Comparison of ENCODE assay signal across 1 cellular context in the genomic region with DNA sequence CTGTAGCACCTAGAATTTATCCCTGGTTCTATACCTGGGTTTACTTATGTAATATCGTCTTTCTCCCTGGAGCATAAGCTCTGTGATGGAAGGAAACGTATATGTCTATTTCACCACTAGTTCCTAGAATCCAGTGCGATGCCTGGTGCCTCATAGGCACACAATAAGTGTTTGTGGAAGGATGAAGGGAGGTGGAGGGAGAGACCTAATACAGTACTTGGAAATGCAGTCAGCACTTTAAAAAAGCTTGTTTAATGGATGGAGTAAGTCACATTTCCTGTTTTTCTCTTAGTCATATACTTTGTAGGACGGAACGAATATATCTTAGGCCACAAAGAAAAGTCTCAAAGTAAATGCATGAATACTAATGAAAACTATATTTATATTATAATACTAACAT.
TF ChIP-seq lines count a peak whose summit lies in the region.

No MANE protein-coding gene starts in this region.

TF ChIP-seq in HepG2, 621 proteins besides CTCF, POLR2A, EP300 and RAD21 (continued from another document):
- TF ChIP-seq, protein P1, sequence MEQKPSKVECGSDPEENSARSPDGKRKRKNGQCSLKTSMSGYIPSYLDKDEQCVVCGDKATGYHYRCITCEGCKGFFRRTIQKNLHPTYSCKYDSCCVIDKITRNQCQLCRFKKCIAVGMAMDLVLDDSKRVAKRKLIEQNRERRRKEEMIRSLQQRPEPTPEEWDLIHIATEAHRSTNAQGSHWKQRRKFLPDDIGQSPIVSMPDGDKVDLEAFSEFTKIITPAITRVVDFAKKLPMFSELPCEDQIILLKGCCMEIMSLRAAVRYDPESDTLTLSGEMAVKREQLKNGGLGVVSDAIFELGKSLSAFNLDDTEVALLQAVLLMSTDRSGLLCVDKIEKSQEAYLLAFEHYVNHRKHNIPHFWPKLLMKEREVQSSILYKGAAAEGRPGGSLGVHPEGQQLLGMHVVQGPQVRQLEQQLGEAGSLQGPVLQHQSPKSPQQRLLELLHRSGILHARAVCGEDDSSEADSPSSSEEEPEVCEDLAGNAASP (CRISPR knock-in tag; IDR thresholded peaks at IDR 0.05; ENCODE audit: borderline replicate concordance), result no peak
- TF ChIP-seq ZNF781 (CRISPR knock-in tag; IDR thresholded peaks at IDR 0.05; ENCODE audit: borderline replicate concordance, not compliant biosample characterization) (no peak), SNAPC2 (CRISPR knock-in tag; IDR thresholded peaks at IDR 0.05) (no peak)
